Comparison of ENCODE assay signal across 21 cellular contexts in the genomic region with DNA sequence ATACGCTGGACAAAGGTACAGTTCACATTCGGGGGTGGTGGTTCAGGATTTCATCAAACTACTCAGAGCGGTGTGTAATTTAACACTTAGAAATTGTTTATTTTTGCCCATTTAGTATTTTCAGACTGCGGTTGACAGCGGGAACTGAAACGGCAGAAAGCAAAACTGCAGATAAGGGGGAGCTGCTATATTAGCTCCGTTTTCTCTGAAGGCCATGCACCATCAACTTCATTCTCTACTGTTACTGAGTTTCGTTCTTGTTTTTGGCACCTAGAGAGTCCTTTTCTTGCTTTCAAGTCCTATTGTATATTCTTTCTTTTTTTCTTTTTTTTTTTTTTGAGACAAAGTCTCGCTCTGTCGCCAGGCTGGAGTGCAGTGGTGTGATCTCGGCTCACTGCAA.
"Had no signal": no experiment of that assay in that cellular context is flagged by ENCODE, and none has a peak within 500 bp of the region (broad histone marks: within the 10 kb centered on the region; RNA-seq: fewer than 3 reads in every experiment).

No MANE protein-coding gene starts in this region.

- ATAC-seq: activated CD8-positive, alpha-beta memory T cell treated with anti-CD3 and anti-CD28 coated beads, Interleukin-2, amount 10 ng/mL, durations not matched to agents 7 days and 5 days; activated CD8-positive, alpha-beta T cell treated with anti-CD3 and anti-CD28 coated beads for 36 hours; body of pancreas; gastroesophageal sphincter; natural killer cell; psoas muscle had no signal

- H3K36me3 Mint-ChIP-seq: natural killer cell had no signal

- H3K27me3 Mint-ChIP-seq: activated CD4-positive, alpha-beta T cell treated with anti-CD3 and anti-CD28 coated beads, Interleukin-2, amount 10 ng/mL, durations not matched to agents 7 days and 5 days; activated CD8-positive, alpha-beta memory T cell treated with anti-CD3 and anti-CD28 coated beads, Interleukin-2, amount 10 ng/mL, durations not matched to agents 7 days and 5 days; activated CD8-positive, alpha-beta T cell treated with anti-CD3 and anti-CD28 coated beads for 36 hours; activated naive CD4-positive, alpha-beta T cell treated with anti-CD3 and anti-CD28 coated beads, Interleukin-2, amount 50 U/mL, for 24 hours had no signal

- FAIRE-seq: islet of Langerhans, TTC549 had no signal

- H3K4me3 Mint-ChIP-seq: activated CD4-positive, alpha-beta T cell treated with anti-CD3 and anti-CD28 coated beads, Interleukin-2, amount 10 ng/mL, durations not matched to agents 7 days and 5 days; activated CD8-positive, alpha-beta memory T cell treated with anti-CD3 and anti-CD28 coated beads, Interleukin-2, amount 10 ng/mL, durations not matched to agents 7 days and 5 days; activated CD8-positive, alpha-beta T cell treated with anti-CD3 and anti-CD28 coated beads for 36 hours; activated naive CD4-positive, alpha-beta T cell treated with anti-CD3 and anti-CD28 coated beads, Interleukin-2, amount 50 U/mL, for 24 hours; natural killer cell had no signal

- H3K9me3 Mint-ChIP-seq: activated CD4-positive, alpha-beta T cell treated with anti-CD3 and anti-CD28 coated beads, Interleukin-2, amount 10 ng/mL, durations not matched to agents 7 days and 5 days; activated CD8-positive, alpha-beta T cell treated with anti-CD3 and anti-CD28 coated beads for 36 hours; activated naive CD4-positive, alpha-beta T cell treated with anti-CD3 and anti-CD28 coated beads, Interleukin-2, amount 50 U/mL, for 24 hours; natural killer cell had no signal

- H3K27ac Mint-ChIP-seq: activated CD4-positive, alpha-beta T cell treated with anti-CD3 and anti-CD28 coated beads, Interleukin-2, amount 10 ng/mL, durations not matched to agents 7 days and 5 days; activated CD8-positive, alpha-beta memory T cell treated with anti-CD3 and anti-CD28 coated beads, Interleukin-2, amount 10 ng/mL, durations not matched to agents 7 days and 5 days; activated CD8-positive, alpha-beta T cell treated with anti-CD3 and anti-CD28 coated beads for 36 hours; activated naive CD4-positive, alpha-beta T cell treated with anti-CD3 and anti-CD28 coated beads, Interleukin-2, amount 50 U/mL, for 24 hours; natural killer cell had no signal

- H3K4me1 Mint-ChIP-seq: activated CD4-positive, alpha-beta T cell treated with anti-CD3 and anti-CD28 coated beads, Interleukin-2, amount 10 ng/mL, durations not matched to agents 7 days and 5 days; activated CD8-positive, alpha-beta memory T cell treated with anti-CD3 and anti-CD28 coated beads, Interleukin-2, amount 10 ng/mL, durations not matched to agents 7 days and 5 days; activated naive CD4-positive, alpha-beta T cell treated with anti-CD3 and anti-CD28 coated beads, Interleukin-2, amount 50 U/mL, for 24 hours; natural killer cell had no signal

- DNase-seq: activated CD4-positive, alpha-beta T cell treated with anti-CD3 and anti-CD28 coated beads, Interleukin-2, amount 10 ng/mL, durations not matched to agents 7 days and 5 days; activated CD4-positive, CD25-positive, alpha-beta regulatory T cell treated with anti-CD3 and anti-CD28 coated beads, Interleukin-2, amount 50 U/mL, for 72 hours; activated CD8-positive, alpha-beta memory T cell treated with anti-CD3 and anti-CD28 coated beads, Interleukin-2, amount 10 ng/mL, durations not matched to agents 7 days and 5 days; activated CD8-positive, alpha-beta T cell treated with anti-CD3 and anti-CD28 coated beads for 36 hours; activated gamma-delta T cell treated with Interleukin-2 at 50 U/mL for 16 hours; activated T-cell treated with anti-CD3 and anti-CD28 coated beads for 4 hours; anterior cingulate cortex; body of pancreas; head of caudate nucleus; hypothalamus; midbrain; natural killer cell; psoas muscle; stimulated activated CD4-positive, alpha-beta T cell treated with anti-CD3 and anti-CD28 coated beads, Interleukin-4, amount 100 ng/mL, for 24 hours; stimulated activated naive CD4-positive, alpha-beta T cell treated with Interleukin-2 at 50 U/mL for 16 hours; upper lobe of left lung; WERI-Rb-1 had no signal
